1 cellular context compared by ENCODE assay signal in genomic region chr10:101691081-101691480, GRCh38.
TF ChIP-seq lines count a peak whose summit lies in the region.

No MANE protein-coding gene starts in this region.

TF ChIP-seq in HEK293T, 16 proteins besides CTCF, POLR2A, EP300 and RAD21:
- TF ChIP-seq BHLHE40 (IDR thresholded peaks at IDR 0.05; ENCODE audit: borderline replicate concordance) = no peak
- no peak for TF ChIP-seq ARNT (IDR thresholded peaks at IDR 0.05)
- TF ChIP-seq FOXK2 (IDR thresholded peaks at IDR 0.05) = no peak
- TF ChIP-seq LEF1 (IDR thresholded peaks at IDR 0.05; ENCODE audit: borderline replicate concordance) = no peak
- no peak for TF ChIP-seq NFRKB (IDR thresholded peaks at IDR 0.05)
- no peak for TF ChIP-seq ZNF384 (IDR thresholded peaks at IDR 0.05)
- TF ChIP-seq PKNOX1 (IDR thresholded peaks at IDR 0.05) = no peak
- no peak for TF ChIP-seq TARDBP (IDR thresholded peaks at IDR 0.05)
- TF ChIP-seq SUZ12 (IDR thresholded peaks at IDR 0.05) = no peak
- no peak for TF ChIP-seq SP1 (IDR thresholded peaks at IDR 0.05)
- no peak for TF ChIP-seq HDGF (IDR thresholded peaks at IDR 0.05; ENCODE audit: borderline replicate concordance)
